In the genomic region with DNA sequence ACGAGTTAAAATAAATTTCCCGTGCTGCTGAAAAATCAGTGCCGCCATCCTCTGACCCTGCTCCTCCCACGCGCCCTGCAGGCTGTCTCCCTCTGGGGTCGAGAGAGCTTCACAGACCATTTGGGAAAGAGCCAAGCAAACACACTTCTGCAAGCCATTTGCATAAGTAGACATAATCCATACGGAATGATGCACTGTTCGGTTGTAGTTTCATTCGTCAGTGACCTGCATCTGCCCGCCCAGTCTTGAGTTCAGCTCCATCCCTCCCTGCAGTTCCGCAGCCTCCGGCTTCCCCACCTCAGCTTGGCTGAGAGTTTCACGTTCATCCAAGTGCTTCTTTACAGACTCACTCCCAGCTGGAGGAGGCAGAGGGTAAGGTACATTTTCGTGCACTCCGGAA, we compare ENCODE assay signal across 18 cellular contexts.
DNase-seq lines count a peak whose midpoint lies in the region; ATAC-seq and TF ChIP-seq lines count a peak whose summit lies in the region.
"Had no signal": no experiment of that assay in that cellular context is flagged by ENCODE, and none has a peak within 500 bp of the region (broad histone marks: within the 10 kb centered on the region; RNA-seq: fewer than 3 reads in every experiment).

No MANE protein-coding gene starts in this region.

- peaks cover 36% of the 10 kb centered on the region for H3K36me3 ChIP-seq in right atrium auricular region
- peaks cover 27% of the 10 kb centered on the region for H3K36me3 ChIP-seq in SJCRH30

- DNase-seq in right atrium auricular region (ENCODE audit: low spot score) (peak; percentile 49), left ventricle myocardium superior (no peak), SJCRH30 (peak; percentile 60 to 75), left kidney (ENCODE audit: low read depth, low spot score) (peak; percentile 68), substantia nigra (lab: John Stamatoyannopoulos, UW) (no peak), Kasumi-1 (lab: John Stamatoyannopoulos, UW) (no peak), germinal center (ENCODE audit: low spot score) (no peak)
- DNase-seq: activated CD4-positive, alpha-beta T cell treated with anti-CD3 and anti-CD28 coated beads for 4 hours; CD4-positive, CD25-positive, alpha-beta regulatory T cell; GF-D8; H7; kidney glomerular epithelial cell; naive thymus-derived CD8-positive, alpha-beta T cell; SIG-M5 had no signal

- no peaks in the 10 kb centered on the region for H3K27me3 ChIP-seq in right atrium auricular region
- H3K27me3 ChIP-seq in SJCRH30, result no peaks in the 10 kb centered on the region
- H3K27me3 ChIP-seq: gastroesophageal sphincter had no signal

- no peak for TF ChIP-seq CTCF in right atrium auricular region (IDR thresholded peaks at IDR 0.05)

- H3K9me3 ChIP-seq in right atrium auricular region (no peaks in the 10 kb centered on the region), SJCRH30 (replicated peaks) (no peaks in the 10 kb centered on the region)
- H3K9me3 ChIP-seq: gastroesophageal sphincter had no signal

- H3K27ac ChIP-seq in right atrium auricular region (no peak overlapping the region), SJCRH30 (peak overlapping the region; percentile 92), substantia nigra (ENCODE audit: low read depth, low read length, poor library complexity, severe bottlenecking) (no peak overlapping the region)
- H3K27ac ChIP-seq: epithelial cell of prostate had no signal

- ATAC-seq in left ventricle myocardium superior (no peak), GM21737 (IDR thresholded peaks at IDR 0.05; ENCODE audit: unreplicated experiment) (no peak)
- ATAC-seq: naive thymus-derived CD8-positive, alpha-beta T cell; Panc1 had no signal

- H3K4me1 ChIP-seq in right atrium auricular region (peaks cover 0 to 12% of the 10 kb centered on the region in 2 donors), SJCRH30 (peaks cover 56% of the 10 kb centered on the region)

- intact Hi-C loops in left ventricle myocardium superior (cut with micrococcal nuclease), result no loop called here

- H3K4me3 ChIP-seq in right atrium auricular region (no peak overlapping the region), SJCRH30 (peak overlapping the region; percentile 33)
- H3K4me3 ChIP-seq: gastroesophageal sphincter had no signal

Comparison
In these comparisons a context has a peak if more than half of its experiments do, and no peak if none do; other contexts are left out.
1. DNase-seq: peak in right atrium auricular region (single experiment), SJCRH30 (2 of 2) and left kidney (single experiment); none in left ventricle myocardium superior (single experiment), substantia nigra (0 of 49), Kasumi-1 (0 of 2) and germinal center (single experiment).